Comparison of ENCODE assay signal across 9 cellular contexts in genomic region chr1:204350857-204351573, GRCh38. TPM values are rescaled to one million over a fixed set of nuclear protein-coding genes. Genes with fewer than 3 reads are reported as not detected.
DNase-seq lines count a peak whose midpoint lies in the region; ATAC-seq and TF ChIP-seq lines count a peak whose summit lies in the region.
"Had no signal": no experiment of that assay in that cellular context is flagged by ENCODE, and none has a peak within 500 bp of the region (broad histone marks: within the 10 kb centered on the region; RNA-seq: fewer than 3 reads in every experiment).

No MANE protein-coding gene starts in this region.

- no peak overlapping the region for H3K4me3 Mint-ChIP-seq in activated CD4-positive, alpha-beta memory T cell treated with anti-CD3 and anti-CD28 coated beads for 36 hours
- H3K4me3 Mint-ChIP-seq: memory B cell had no signal

- intact Hi-C loops in activated CD4-positive, alpha-beta memory T cell treated with anti-CD3 and anti-CD28 coated beads for 36 hours (cut with micrococcal nuclease), result no loop called here

- peak overlapping the region; percentile 10 for H2AFZ ChIP-seq in smooth muscle cell (ENCODE audit: low read depth)

- H3K27me3 Mint-ChIP-seq in activated CD4-positive, alpha-beta memory T cell treated with anti-CD3 and anti-CD28 coated beads for 36 hours, result peaks cover 2% of the 10 kb centered on the region

- 34% methylated on average over 20 of the region's 20 CpGs for WGBS in smooth muscle cell (ENCODE audit: low lambda C conversion rate)

- no peak overlapping the region for H3K27ac ChIP-seq in iPS-18a (ENCODE audit: low read length)
- H3K27ac ChIP-seq in smooth muscle cell (ENCODE audit: low read depth), result no peak overlapping the region

- H3K27ac Mint-ChIP-seq in activated CD4-positive, alpha-beta memory T cell treated with anti-CD3 and anti-CD28 coated beads for 36 hours, result no peak overlapping the region
- H3K27ac Mint-ChIP-seq: memory B cell had no signal

- H3F3A ChIP-seq in smooth muscle cell (ENCODE audit: low read depth), result no peaks in the 10 kb centered on the region

- H3K79me2 ChIP-seq in smooth muscle cell (ENCODE audit: low read depth), result no peaks in the 10 kb centered on the region

- ATAC-seq in HG02610 (IDR thresholded peaks at IDR 0.05; ENCODE audit: unreplicated experiment), result no peak

- CTCF ChIA-PET in activated CD4-positive, alpha-beta memory T cell treated with anti-CD3 and anti-CD28 coated beads for 36 hours (lab: Charles Lee), result interaction anchor here (0.9 to 2.0 kb wide), 4 partner anchors 12 to 189 kb away, joined by 3 to 5 read pairs (median 4); no protein-coding TSS in a partner anchor

- peaks cover 3% of the 10 kb centered on the region for H3K4me1 Mint-ChIP-seq in activated CD4-positive, alpha-beta memory T cell treated with anti-CD3 and anti-CD28 coated beads for 36 hours (ENCODE audit: low read depth)
- H3K4me1 Mint-ChIP-seq: memory B cell had no signal

- no peak for TF ChIP-seq CTCF in smooth muscle cell (IDR thresholded peaks at IDR 0.05; ENCODE audit: borderline replicate concordance, insufficient read depth, poor library complexity, severe bottlenecking)

- H4K20me1 ChIP-seq in smooth muscle cell (ENCODE audit: low read depth), result no peaks in the 10 kb centered on the region

- no peaks in the 10 kb centered on the region for H3K9me3 Mint-ChIP-seq in activated CD4-positive, alpha-beta memory T cell treated with anti-CD3 and anti-CD28 coated beads for 36 hours
- H3K9me3 Mint-ChIP-seq: memory B cell had no signal

- H3K36me3 ChIP-seq in iPS-18a (ENCODE audit: control insufficient read depth, low read depth, low read length) (no peaks in the 10 kb centered on the region), smooth muscle cell (ENCODE audit: low read depth) (no peaks in the 10 kb centered on the region)

- DNase-seq in NCI-H2107 (lab: John Stamatoyannopoulos, UW), result peak; percentile 36
- DNase-seq in NCI-H2107 treated with DMSO at 0.1 percent for 48 hours (lab: John Stamatoyannopoulos, UW; ENCODE audit: unreplicated experiment), result no peak
- peak in 54 of 56 donors; percentile 31 to 92 (median 82) for DNase-seq in amygdala (lab: John Stamatoyannopoulos, UW)
- peak; percentile 42 for DNase-seq in smooth muscle cell (lab: John Stamatoyannopoulos, UW; ENCODE audit: unreplicated experiment)
- no peak for DNase-seq in activated CD4-positive, alpha-beta memory T cell treated with anti-CD3 and anti-CD28 coated beads for 36 hours
- DNase-seq in activated CD8-positive, alpha-beta memory T cell treated with anti-CD3 and anti-CD28 coated beads for 24 hours, result no peak

- H3K36me3 Mint-ChIP-seq in activated CD4-positive, alpha-beta memory T cell treated with anti-CD3 and anti-CD28 coated beads for 36 hours, result no peaks in the 10 kb centered on the region
- H3K36me3 Mint-ChIP-seq: memory B cell had no signal

- H3K4me1 ChIP-seq in iPS-18a (ENCODE audit: control insufficient read depth, low read depth, low read length) (peaks cover 19% of the 10 kb centered on the region), smooth muscle cell (ENCODE audit: low read depth) (peaks cover 6% of the 10 kb centered on the region)

- no peaks in the 10 kb centered on the region for H3K27me3 ChIP-seq in iPS-18a (ENCODE audit: control insufficient read depth, insufficient read depth, low read length)
- H3K27me3 ChIP-seq in smooth muscle cell (ENCODE audit: low read depth), result no peaks in the 10 kb centered on the region

- H3K9ac ChIP-seq in iPS-18a (ENCODE audit: low read length), result no peak overlapping the region
- no peak overlapping the region for H3K9ac ChIP-seq in smooth muscle cell (ENCODE audit: low read depth)

- POLR2A ChIA-PET in activated CD4-positive, alpha-beta memory T cell treated with anti-CD3 and anti-CD28 coated beads for 36 hours (lab: Charles Lee), result no interaction called here

- H3K9me3 ChIP-seq in iPS-18a (ENCODE audit: control insufficient read depth, low read depth, low read length) (no peaks in the 10 kb centered on the region), smooth muscle cell (replicated peaks; ENCODE audit: low read depth) (no peaks in the 10 kb centered on the region)

- H3K4me3 ChIP-seq in iPS-18a (ENCODE audit: low read length) (peak overlapping the region; percentile 28), smooth muscle cell (no peak overlapping the region)

- H3K4me2 ChIP-seq in smooth muscle cell, result peak overlapping the region; percentile 33

RNA-seq across cellular contexts. Expression of gene PLEKHA6, which starts 8.7 kb away (rescaled TPM):
- 0.45 and 0.67 TPM in 2 replicates for total RNA-seq in smooth muscle cell
- 0.85 and 2.5 TPM in 2 replicates for polyA plus RNA-seq in smooth muscle cell
- total RNA-seq in activated CD4-positive, alpha-beta memory T cell treated with anti-CD3 and anti-CD28 coated beads for 36 hours, result under 1 TPM; 0.52 to 0.80 TPM

Comparison
In these comparisons a context has a peak if more than half of its experiments do, and no peak if none do; other contexts are left out.
1. DNase-seq: peak in NCI-H2107 (single experiment), amygdala (54 of 56) and smooth muscle cell (single experiment); none in NCI-H2107 treated with DMSO at 0.1 percent for 48 hours (single experiment), activated CD4-positive, alpha-beta memory T cell treated with anti-CD3 and anti-CD28 coated beads for 36 hours (single experiment) and activated CD8-positive, alpha-beta memory T cell treated with anti-CD3 and anti-CD28 coated beads for 24 hours (single experiment).